Comparison of ENCODE assay signal across 22 cellular contexts in the genomic region with DNA sequence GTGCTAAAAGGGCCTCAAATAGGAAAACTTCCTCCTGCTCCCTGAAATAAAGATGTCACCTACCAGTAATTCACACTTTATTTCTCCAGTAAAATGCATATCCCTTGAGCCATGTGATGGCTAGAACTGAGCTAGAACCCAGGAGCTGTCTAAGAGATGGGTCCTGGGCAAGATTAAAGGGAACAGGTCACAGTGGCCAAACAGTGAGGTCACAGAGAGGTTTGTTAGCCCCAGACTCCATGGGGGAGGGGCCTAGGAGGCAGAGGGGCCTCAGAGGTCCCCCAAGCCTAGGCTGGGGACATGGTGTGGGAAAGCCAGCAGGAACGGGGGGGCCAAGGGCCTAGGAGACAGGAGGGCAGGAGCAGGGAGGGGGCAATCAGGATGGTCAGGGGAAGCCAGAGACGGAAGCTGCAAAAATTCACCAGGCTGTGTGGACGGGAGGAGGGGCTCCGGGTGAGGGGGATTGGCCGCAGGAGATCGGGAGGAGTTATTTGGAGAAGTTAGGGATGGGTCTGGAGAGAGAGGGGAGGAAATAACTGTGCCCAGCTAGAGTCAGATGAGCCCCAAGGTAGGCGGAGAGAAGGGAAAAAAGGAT. TPM values are rescaled to one million over a fixed set of nuclear protein-coding genes. Genes with fewer than 3 reads are reported as not detected.
DNase-seq lines count a peak whose midpoint lies in the region; ATAC-seq, FAIRE-seq and TF ChIP-seq lines count a peak whose summit lies in the region.
"Had no signal": no experiment of that assay in that cellular context is flagged by ENCODE, and none has a peak within 500 bp of the region (broad histone marks: within the 10 kb centered on the region; RNA-seq: fewer than 3 reads in every experiment).

No MANE protein-coding gene starts in this region.

- H3K4ac ChIP-seq in H1 (replicated peaks; ENCODE audit: insufficient read length, low read depth, low read length), result no peak overlapping the region

- H3K4me1 ChIP-seq in HEK293 (ENCODE audit: control insufficient read depth, insufficient read depth, low read length) (peaks cover 8% of the 10 kb centered on the region), H1 (replicated peaks in 1 of 4; ENCODE audit: control insufficient read depth in 3 of 4, insufficient read depth in 4 of 4, low read length in 3 of 4) (peaks cover 0 to 19% (median 10%) of the 10 kb centered on the region in 4 experiments; a peak in 6 of 7 replicates), neural progenitor cell (peaks cover 24% of the 10 kb centered on the region)

- H3K9ac ChIP-seq in H1 (replicated peaks in 1 of 4; ENCODE audit: extremely low read depth in 1 of 4, low read depth in 3 of 4, low read length in 3 of 4) (no peak overlapping the region), neural progenitor cell (no peak overlapping the region)

- no peak overlapping the region for H3K27ac Mint-ChIP-seq in neural progenitor cell
- no peak overlapping the region for H3K27ac Mint-ChIP-seq in effector memory CD8-positive, alpha-beta T cell
- H3K27ac Mint-ChIP-seq: activated naive CD8-positive, alpha-beta T cell; stimulated activated effector memory CD8-positive, alpha-beta T cell treated with anti-CD3 and anti-CD28 coated beads, Interleukin-12 subunit alpha, Interleukin-12 subunit beta, amount 100 ng/mL, for 72 hours had no signal

- POLR2A ChIA-PET in HEK293 (lab: Yijun Ruan, JAX), result interaction anchor here (0.8 to 1.5 kb wide), 3 partner anchors 14 to 161 kb away, joined by 3 to 5 read pairs (median 4); a partner anchor contains a TSS
- POLR2A ChIA-PET in H1 (lab: Charles Lee; ENCODE audit: partially characterized antibody), result interaction anchor here (0.8 to 10.0 kb wide), 19 partner anchors 8 to 160 kb away, joined by 3 to 172 read pairs (median 4); a partner anchor contains a TSS

- ATAC-seq in effector memory CD8-positive, alpha-beta T cell (replicated peaks), result no peak
- ATAC-seq: esophagus mucosa; mucosa of descending colon; pancreas; stimulated activated effector memory CD8-positive, alpha-beta T cell treated with anti-CD3 and anti-CD28 coated beads, Interleukin-12 subunit alpha, Interleukin-12 subunit beta, amount 100 ng/mL, for 72 hours had no signal

- CTCF ChIA-PET in HEK293 (lab: Yijun Ruan, JAX), result interaction anchor here (0.9 to 1.7 kb wide), 5 partner anchors 10 to 120 kb away, joined by 4 to 9 read pairs (median 5); no protein-coding TSS in a partner anchor
- CTCF ChIA-PET in H1 (lab: Charles Lee; ENCODE audit: partially characterized antibody), result interaction anchor here (0.5 to 11.4 kb wide), 17 partner anchors 12 to 237 kb away, joined by 3 to 171 read pairs (median 6); a partner anchor contains a TSS

- H3K79me1 ChIP-seq in H1 (ENCODE audit: low read depth, low read length), result no peaks in the 10 kb centered on the region

- no peak overlapping the region for H2AK5ac ChIP-seq in H1 (ENCODE audit: low read depth, low read length)

- no peak for TF ChIP-seq EP300 in H1 (IDR thresholded peaks at IDR 0.05; ENCODE audit: borderline replicate concordance in 1 of 2, low read depth in 2 of 2, low read length in 2 of 2)

- peak overlapping the region; percentile 11 for H4K5ac ChIP-seq in H1 (ENCODE audit: insufficient read length, low read depth, low read length)

- no peak overlapping the region for H3K23ac ChIP-seq in H1 (ENCODE audit: insufficient read length)

- no peak for TF ChIP-seq RAD21 in H1 (IDR thresholded peaks at IDR 0.05 in 1 of 2, conservative IDR thresholded peaks at IDR 0.05 in 1 of 2; ENCODE audit: low read depth in 2 of 2, low read length in 2 of 2)

- no peak overlapping the region for H3K14ac ChIP-seq in H1 (ENCODE audit: insufficient read length)

- no peaks in the 10 kb centered on the region for H3K36me3 Mint-ChIP-seq in neural progenitor cell
- peaks cover 18% of the 10 kb centered on the region for H3K36me3 Mint-ChIP-seq in effector memory CD8-positive, alpha-beta T cell (ENCODE audit: insufficient read depth)
- H3K36me3 Mint-ChIP-seq: activated naive CD8-positive, alpha-beta T cell had no signal

- H3K79me2 ChIP-seq in H1 (ENCODE audit: control insufficient read depth in 1 of 2, insufficient read depth in 2 of 2, low read length in 2 of 2), result no peaks in the 10 kb centered on the region
- H3K79me2 ChIP-seq in neural progenitor cell (ENCODE audit: low read depth), result peaks cover 10% of the 10 kb centered on the region

- H3K23me2 ChIP-seq in H1 (ENCODE audit: low read depth, low read length), result peaks cover 10% of the 10 kb centered on the region

- H2BK20ac ChIP-seq in H1 (ENCODE audit: low read length), result no peak overlapping the region

- H3K36me3 ChIP-seq in HEK293 (ENCODE audit: control insufficient read depth in 2 of 2, insufficient read depth in 1 of 2, low read length in 2 of 2) (no peaks in the 10 kb centered on the region), H1 (ENCODE audit: control insufficient read depth in 2 of 4, insufficient read depth in 4 of 4, low read length in 3 of 4) (no peaks in the 10 kb centered on the region), neural progenitor cell (no peaks in the 10 kb centered on the region)
- H3K36me3 ChIP-seq: brain microvascular endothelial cell, pancreas, tibial artery had no signal

- no peaks in the 10 kb centered on the region for H3K9me3 ChIP-seq in HEK293 (ENCODE audit: control insufficient read depth, insufficient read depth, low read depth, low read length)
- H3K9me3 ChIP-seq in H1 (ENCODE audit: insufficient read depth in 2 of 2, low read depth in 1 of 2, low read length in 1 of 2), result no peaks in the 10 kb centered on the region
- H3K9me3 ChIP-seq in neural progenitor cell (ENCODE audit: low read depth), result no peaks in the 10 kb centered on the region
- H3K9me3 ChIP-seq: mucosa of descending colon, pancreas, tibial artery had no signal

- peak overlapping the region; percentile 13 for H3K18ac ChIP-seq in H1 (ENCODE audit: extremely low read depth, low read length)

- no peak overlapping the region for H2BK120ac ChIP-seq in H1 (replicated peaks; ENCODE audit: low read depth, low read length)

- no peak for FAIRE-seq in H1 (lab: Jason Lieb, UNC)
- FAIRE-seq: D721Med, pancreas, RCC 7860 had no signal

- H4K91ac ChIP-seq in H1 (replicated peaks; ENCODE audit: insufficient read length, low read length), result no peak overlapping the region

- H3F3A ChIP-seq in neural progenitor cell (ENCODE audit: low read depth), result peaks cover 29% of the 10 kb centered on the region

- H3K27me3 ChIP-seq in H1 (replicated peaks in 1 of 4; ENCODE audit: control insufficient read depth in 3 of 4, extremely low read depth in 1 of 4, insufficient read depth in 3 of 4, low read length in 3 of 4) (peaks cover 0 to 2% (median under 1%) of the 10 kb centered on the region in 4 experiments; a peak in 4 of 7 replicates), neural progenitor cell (no peaks in the 10 kb centered on the region)
- H3K27me3 ChIP-seq: brain microvascular endothelial cell, pancreas had no signal

- no peak overlapping the region for H4K8ac ChIP-seq in H1 (ENCODE audit: extremely low read depth, insufficient read depth, low read length)

- peaks cover 0 to 4% of the 10 kb centered on the region in 2 experiments for H4K20me1 ChIP-seq in H1 (replicated peaks in 1 of 2; ENCODE audit: control insufficient read depth in 1 of 2, insufficient read depth in 2 of 2, low read length in 2 of 2)
- peaks cover 14% of the 10 kb centered on the region for H4K20me1 ChIP-seq in neural progenitor cell (ENCODE audit: low read depth)

- peaks cover 38% of the 10 kb centered on the region for H3K4me1 Mint-ChIP-seq in neural progenitor cell
- H3K4me1 Mint-ChIP-seq in effector memory CD8-positive, alpha-beta T cell (ENCODE audit: low read depth in 2 of 2), result peaks cover 11 to 14% of the 10 kb centered on the region in 2 donors

- H2BK5ac ChIP-seq in H1 (ENCODE audit: low read depth, low read length), result 0 out of 2 replicates have a peak overlapping the region, but pooled peaks have one; percentile 18

- H3K4me3 ChIP-seq in HEK293 (ENCODE audit: low read depth, low read length) (no peak overlapping the region), H1 (ENCODE audit: extremely low read depth in 1 of 4, insufficient read depth in 2 of 4, low read depth in 3 of 4, low read length in 4 of 4) (peak overlapping the region in 1 of 4 experiments; percentile 1; a peak in 2 of 8 replicates), neural progenitor cell (no peak overlapping the region)
- H3K4me3 ChIP-seq: mucosa of descending colon, pancreas, tibial artery had no signal

- H3K27me3 Mint-ChIP-seq in neural progenitor cell (ENCODE audit: insufficient read depth, low read depth), result peaks cover 12% of the 10 kb centered on the region
- H3K27me3 Mint-ChIP-seq in effector memory CD8-positive, alpha-beta T cell, result peaks cover 22 to 27% of the 10 kb centered on the region in 2 donors

- H3K4me3 Mint-ChIP-seq in neural progenitor cell, result peak overlapping the region; percentile 41
- no peak overlapping the region for H3K4me3 Mint-ChIP-seq in effector memory CD8-positive, alpha-beta T cell
- H3K4me3 Mint-ChIP-seq: activated naive CD8-positive, alpha-beta T cell; stimulated activated effector memory CD8-positive, alpha-beta T cell treated with anti-CD3 and anti-CD28 coated beads, Interleukin-12 subunit alpha, Interleukin-12 subunit beta, amount 100 ng/mL, for 72 hours had no signal

- H3K56ac ChIP-seq in H1 (replicated peaks; ENCODE audit: insufficient read length, low read depth, low read length), result no peak overlapping the region

- no peak for TF ChIP-seq POLR2A in H1 (IDR thresholded peaks at IDR 0.05; ENCODE audit: control extremely low read depth in 1 of 2, low read depth in 2 of 2, low read length in 2 of 2)

- no peak overlapping the region for H2AFZ ChIP-seq in H1 (ENCODE audit: low read length)
- peak overlapping the region; percentile 89 for H2AFZ ChIP-seq in neural progenitor cell (replicated peaks)

- no peaks in the 10 kb centered on the region for H3K9me3 Mint-ChIP-seq in neural progenitor cell
- no peaks in the 10 kb centered on the region for H3K9me3 Mint-ChIP-seq in effector memory CD8-positive, alpha-beta T cell
- H3K9me3 Mint-ChIP-seq: stimulated activated effector memory CD8-positive, alpha-beta T cell treated with anti-CD3 and anti-CD28 coated beads, Interleukin-12 subunit alpha, Interleukin-12 subunit beta, amount 100 ng/mL, for 72 hours had no signal

- DNase-seq in H1 (ENCODE audit: low read depth in 1 of 2, low spot score in 2 of 2) (no peak), neural progenitor cell (ENCODE audit: low spot score) (peak; percentile 37), NCI-H1436 treated with DMSO at 0.1 percent for 48 hours (lab: John Stamatoyannopoulos, UW) (no peak)
- DNase-seq in effector memory CD8-positive, alpha-beta T cell, result no peak
- DNase-seq: activated CD4-positive, alpha-beta T cell treated with anti-CD3 and anti-CD28 coated beads, Interleukin-2, amount 50 U/mL, for 4 hours; activated T-cell treated with anti-CD3 and anti-CD28 coated beads, Interleukin-2, amount 50 U/mL, for 1 hour; brain microvascular endothelial cell; glutamatergic neuron; KG1; kidney glomerular epithelial cell; NCI-H1105; NCI-H2171; NCI-H82; tibial artery had no signal

- H3K27ac ChIP-seq in HEK293 (ENCODE audit: extremely low read depth, low read depth, low read length), result no peak overlapping the region
- H3K27ac ChIP-seq in H1 (ENCODE audit: low read depth, low read length), result no peak overlapping the region
- H3K27ac ChIP-seq in neural progenitor cell, result no peak overlapping the region
- H3K27ac ChIP-seq: brain microvascular endothelial cell, pancreas, tibial artery had no signal

- 0 out of 2 replicates have a peak overlapping the region, but pooled peaks have one; percentile 2 for H2BK12ac ChIP-seq in H1 (ENCODE audit: low read depth, low read length)

- TF ChIP-seq CTCF in HEK293 (tag by site-specific recombination; IDR thresholded peaks at IDR 0.05) (no peak), H1 (IDR thresholded peaks at IDR 0.05; ENCODE audit: control extremely low read depth in 1 of 3, insufficient read depth in 1 of 3, low read depth in 1 of 3, low read length in 3 of 3) (no peak), neural progenitor cell (IDR thresholded peaks at IDR 0.05) (no peak)

- H3K4me2 ChIP-seq in H1 (ENCODE audit: insufficient read depth in 1 of 2, low read depth in 2 of 2, low read length in 2 of 2) (peak overlapping the region; percentile 54 to 57), neural progenitor cell (peak overlapping the region; percentile 55)

- 45% methylated on average over 7 of the region's 7 CpGs; no CpG with 5 or more reads in 1 of the 2 experiments for WGBS in H1 (ENCODE audit: extremely low coverage in 1 of 2, insufficient coverage in 1 of 2, insufficient read length in 1 of 2, insufficient replicate concordance in 2 of 2, low coverage in 1 of 2, low lambda C conversion rate in 2 of 2, missing lambda C conversion rate in 1 of 2), 2 experiments

- H2BK15ac ChIP-seq in H1 (ENCODE audit: low read length), result no peak overlapping the region

RNA-seq across cellular contexts. Expression of a gene that starts 3.3 kb away (rescaled TPM):
- total RNA-seq in H1 (2021; fragmentation: NEBNext Ultra II Directional; extraction: Animal tissue kit (Norgen Biotek cat#: 25700)), result 0.35 and 0.59 TPM in 2 replicates
- polyA plus RNA-seq in H1 (2011; rRNA removed), result 0.57 and 0.83 TPM in 2 replicates
- polyA plus RNA-seq in H1 (2011; cell fraction: cytosol; rRNA removed), result 0.57 TPM
- 1.4 TPM for polyA plus RNA-seq in H1 (2011; cell fraction: nucleus; rRNA removed)
- polyA plus RNA-seq in H1 (2012, experiment 1 of 2), result 0.80 to 1.5 TPM (median 1.1 TPM) in 4 replicates
- 0.17 TPM for polyA plus RNA-seq in H1 (2012, experiment 2 of 2)
- 0.39 TPM for polyA plus RNA-seq in H1 (2013, experiment 1 of 2)
- 0.28 TPM for polyA plus RNA-seq in H1 (2013, experiment 2 of 2)
- 0.66 and 0.95 TPM in 2 replicates for polyA minus RNA-seq in H1 (2011; rRNA and poly(A)+ RNA removed)
- not detected for polyA minus RNA-seq in H1 (2011; cell fraction: cytosol; rRNA and poly(A)+ RNA removed)
- polyA minus RNA-seq in H1 (2011; cell fraction: nucleus; rRNA and poly(A)+ RNA removed), result 0.30 TPM
- total RNA-seq in neural progenitor cell (ENCODE audit: low replicate concordance), result 1.2 and 2.5 TPM in 2 replicates

RNA-seq across cellular contexts. Expression of a gene that starts 3.5 kb away (rescaled TPM):
- total RNA-seq in H1 (2021; fragmentation: NEBNext Ultra II Directional; extraction: Animal tissue kit (Norgen Biotek cat#: 25700)), result 34.5 and 36.6 TPM in 2 replicates
- polyA plus RNA-seq in H1 (2011; rRNA removed), result 15.5 and 36.5 TPM in 2 replicates
- polyA plus RNA-seq in H1 (2011; cell fraction: cytosol; rRNA removed), result 14.3 TPM
- polyA plus RNA-seq in H1 (2011; cell fraction: nucleus; rRNA removed), result 126 TPM
- polyA plus RNA-seq in H1 (2012, experiment 1 of 2), result 16.5 to 30.3 TPM (median 28.4 TPM) in 4 replicates
- 20.6 TPM for polyA plus RNA-seq in H1 (2012, experiment 2 of 2)
- 30.9 TPM for polyA plus RNA-seq in H1 (2013, experiment 1 of 2)
- polyA plus RNA-seq in H1 (2013, experiment 2 of 2), result 27.8 TPM
- 10.6 and 13.2 TPM in 2 replicates for polyA minus RNA-seq in H1 (2011; rRNA and poly(A)+ RNA removed)
- polyA minus RNA-seq in H1 (2011; cell fraction: cytosol; rRNA and poly(A)+ RNA removed), result 26.1 TPM
- polyA minus RNA-seq in H1 (2011; cell fraction: nucleus; rRNA and poly(A)+ RNA removed), result 45.6 TPM
- 4.5 and 55.9 TPM in 2 replicates for total RNA-seq in neural progenitor cell (ENCODE audit: low replicate concordance)

RNA-seq across cellular contexts. Expression of a gene that starts 12.7 kb away (rescaled TPM):
- total RNA-seq in H1 (2021; fragmentation: NEBNext Ultra II Directional; extraction: Animal tissue kit (Norgen Biotek cat#: 25700)), result 69.2 and 70.6 TPM in 2 replicates
- 21.5 and 46.6 TPM in 2 replicates for polyA plus RNA-seq in H1 (2011; rRNA removed)
- 26.8 TPM for polyA plus RNA-seq in H1 (2011; cell fraction: cytosol; rRNA removed)
- polyA plus RNA-seq in H1 (2011; cell fraction: nucleus; rRNA removed), result 126 TPM
- polyA plus RNA-seq in H1 (2012, experiment 1 of 2), result 80.3 to 96.2 TPM (median 87.0 TPM) in 4 replicates
- polyA plus RNA-seq in H1 (2012, experiment 2 of 2), result 81.2 TPM
- 132 TPM for polyA plus RNA-seq in H1 (2013, experiment 1 of 2)
- polyA plus RNA-seq in H1 (2013, experiment 2 of 2), result 122 TPM
- 7.8 and 13.1 TPM in 2 replicates for polyA minus RNA-seq in H1 (2011; rRNA and poly(A)+ RNA removed)
- 27.5 TPM for polyA minus RNA-seq in H1 (2011; cell fraction: cytosol; rRNA and poly(A)+ RNA removed)
- polyA minus RNA-seq in H1 (2011; cell fraction: nucleus; rRNA and poly(A)+ RNA removed), result 29.2 TPM
- 6.6 and 8.5 TPM in 2 replicates for total RNA-seq in neural progenitor cell (ENCODE audit: low replicate concordance)

RNA-seq across cellular contexts. Expression of a gene that starts 15.7 kb away (rescaled TPM):
- 5.4 and 5.8 TPM in 2 replicates for total RNA-seq in H1 (2021; fragmentation: NEBNext Ultra II Directional; extraction: Animal tissue kit (Norgen Biotek cat#: 25700))
- polyA plus RNA-seq in H1 (2011; rRNA removed), result 3.6 and 8.2 TPM in 2 replicates
- 2.3 TPM for polyA plus RNA-seq in H1 (2011; cell fraction: cytosol; rRNA removed)
- 33.0 TPM for polyA plus RNA-seq in H1 (2011; cell fraction: nucleus; rRNA removed)
- polyA plus RNA-seq in H1 (2012, experiment 1 of 2), result 4.8 to 6.4 TPM (median 5.3 TPM) in 4 replicates
- 4.1 TPM for polyA plus RNA-seq in H1 (2012, experiment 2 of 2)
- polyA plus RNA-seq in H1 (2013, experiment 1 of 2), result 5.7 TPM
- polyA plus RNA-seq in H1 (2013, experiment 2 of 2), result 4.9 TPM
- polyA minus RNA-seq in H1 (2011; rRNA and poly(A)+ RNA removed), result not detected in 2 replicates
- not detected for polyA minus RNA-seq in H1 (2011; cell fraction: cytosol; rRNA and poly(A)+ RNA removed)
- polyA minus RNA-seq in H1 (2011; cell fraction: nucleus; rRNA and poly(A)+ RNA removed), result 3.1 TPM
- total RNA-seq in neural progenitor cell (ENCODE audit: low replicate concordance), result 1.5 TPM in 1 of 2 replicates, not detected in the other

RNA-seq across cellular contexts. Expression of a gene that starts 22.9 kb away (rescaled TPM):
- 19.3 and 20.7 TPM in 2 replicates for total RNA-seq in H1 (2021; fragmentation: NEBNext Ultra II Directional; extraction: Animal tissue kit (Norgen Biotek cat#: 25700))
- 21.4 and 45.7 TPM in 2 replicates for polyA plus RNA-seq in H1 (2011; rRNA removed)
- 10.1 TPM for polyA plus RNA-seq in H1 (2011; cell fraction: cytosol; rRNA removed)
- 23.8 TPM for polyA plus RNA-seq in H1 (2011; cell fraction: nucleus; rRNA removed)
- polyA plus RNA-seq in H1 (2012, experiment 1 of 2), result 15.9 to 26.5 TPM (median 22.6 TPM) in 4 replicates
- 25.8 TPM for polyA plus RNA-seq in H1 (2012, experiment 2 of 2)
- 19.0 TPM for polyA plus RNA-seq in H1 (2013, experiment 1 of 2)
- polyA plus RNA-seq in H1 (2013, experiment 2 of 2), result 17.7 TPM
- polyA minus RNA-seq in H1 (2011; rRNA and poly(A)+ RNA removed), result 7.0 and 8.1 TPM in 2 replicates
- 7.4 TPM for polyA minus RNA-seq in H1 (2011; cell fraction: cytosol; rRNA and poly(A)+ RNA removed)
- polyA minus RNA-seq in H1 (2011; cell fraction: nucleus; rRNA and poly(A)+ RNA removed), result 8.7 TPM
- 3.0 and 11.5 TPM in 2 replicates for total RNA-seq in neural progenitor cell (ENCODE audit: low replicate concordance)
